15 cellular contexts compared by ENCODE assay signal in genomic region chr1:159935719-159936283, GRCh38. TPM values are rescaled to one million over a fixed set of nuclear protein-coding genes. Genes with fewer than 3 reads are reported as not detected.
DNase-seq lines count a peak whose midpoint lies in the region; ATAC-seq and TF ChIP-seq lines count a peak whose summit lies in the region.
"Had no signal": no experiment of that assay in that cellular context is flagged by ENCODE, and none has a peak within 500 bp of the region (broad histone marks: within the 10 kb centered on the region; RNA-seq: fewer than 3 reads in every experiment).

No MANE protein-coding gene starts in this region.

- H3K36me3 ChIP-seq in HCT116 (ENCODE audit: control insufficient read depth in 1 of 2, insufficient read depth in 2 of 2, low read length in 2 of 2): peaks cover 0 to 2% of the 10 kb centered on the region in 2 experiments; a peak in 1 of 4 replicates
- no peaks in the 10 kb centered on the region for H3K36me3 ChIP-seq in hepatocyte (replicated peaks; ENCODE audit: insufficient read depth, low read depth)

- peak overlapping the region in 3 of 10 donors; percentile 19 to 69 (median 38) for H3K27ac Mint-ChIP-seq in naive thymus-derived CD8-positive, alpha-beta T cell
- H3K27ac Mint-ChIP-seq: activated CD8-positive, alpha-beta memory T cell treated with anti-CD3 and anti-CD28 coated beads, Interleukin-2, amount 10 ng/mL, durations not matched to agents 7 days and 5 days; activated naive CD4-positive, alpha-beta T cell treated with anti-CD3 and anti-CD28 coated beads, Interleukin-2, amount 10 ng/mL, durations not matched to agents 7 days and 5 days; mesothelial cell of epicardium; WTC11 had no signal

- intact Hi-C loops in HCT116 (cut with micrococcal nuclease): loop anchor here (1.0 to 2.0 kb wide), 2 partner anchors 70 to 143 kb away; no protein-coding TSS in a partner anchor

- no TSS peak for BruUV-seq in HCT116 (replicated peaks; lab: Mats Ljungman, UMichigan)

- DNase-seq in ACHN (peak; percentile 24), HCT116 (ENCODE audit: low read depth, low spot score) (no peak), OCI-M1 (lab: John Stamatoyannopoulos, UW) (peak; percentile 62), hepatocyte (ENCODE audit: low spot score) (no peak), GM10266 (ENCODE audit: extremely low spot score) (no peak), NCI-H2227 treated with DMSO at 0.1 percent for 48 hours (lab: John Stamatoyannopoulos, UW) (no peak)
- DNase-seq in naive thymus-derived CD8-positive, alpha-beta T cell: no peak

- POLR2A ChIA-PET in HCT116 (lab: Charles Lee): no interaction called here
- POLR2A ChIA-PET in naive thymus-derived CD8-positive, alpha-beta T cell (lab: Charles Lee): interaction anchor here (1.8 to 4.6 kb wide), 2 partner anchors 12 to 24 kb away, joined by 4 to 22 read pairs; partner anchors contain the start of gene TAGLN2

- H3K9me3 Mint-ChIP-seq in naive thymus-derived CD8-positive, alpha-beta T cell: no peaks in the 10 kb centered on the region
- H3K9me3 Mint-ChIP-seq: activated naive CD4-positive, alpha-beta T cell treated with anti-CD3 and anti-CD28 coated beads, Interleukin-2, amount 10 ng/mL, durations not matched to agents 7 days and 5 days; immature natural killer cell; mesothelial cell of epicardium; WTC11 had no signal

- no peak overlapping the region for H3K9ac ChIP-seq in HCT116 (ENCODE audit: low read length)
- H3K9ac ChIP-seq: parathyroid adenoma had no signal

- no peak for TF ChIP-seq RAD21 in HCT116 (IDR thresholded peaks at IDR 0.05; ENCODE audit: low read depth)

- H2AFZ ChIP-seq in HCT116 (ENCODE audit: low read depth, low read length, poor library complexity, severe bottlenecking): no peak overlapping the region
- no peak overlapping the region for H2AFZ ChIP-seq in hepatocyte
- H2AFZ ChIP-seq: parathyroid adenoma had no signal

- H3K27me3 ChIP-seq in HCT116 (ENCODE audit: insufficient read depth, low read length): no peaks in the 10 kb centered on the region
- no peaks in the 10 kb centered on the region for H3K27me3 ChIP-seq in hepatocyte

- 0 out of 2 replicates have a peak overlapping the region, but pooled peaks have one; percentile 18 for H3K4me2 ChIP-seq in HCT116 (ENCODE audit: low read length)
- peak overlapping the region; percentile 36 for H3K4me2 ChIP-seq in hepatocyte

- no peaks in the 10 kb centered on the region for H3K9me3 ChIP-seq in HCT116 (ENCODE audit: control insufficient read depth in 1 of 2, insufficient read depth in 1 of 2, low read depth in 1 of 2, low read length in 2 of 2)
- no peaks in the 10 kb centered on the region for H3K9me3 ChIP-seq in hepatocyte (ENCODE audit: low read depth)

- in situ Hi-C loops in ACHN (cut with HindIII; ENCODE audit: low pct_ligation_motif_present, low pct_unique_long_range_greater_than_20kb, low sequenced_read_pairs): loop anchor here (10.0 kb wide), 1 partner anchor 69 kb away; no protein-coding TSS in a partner anchor

- TF ChIP-seq CTCF in HCT116 (IDR thresholded peaks at IDR 0.05 in 2 of 3, conservative IDR thresholded peaks at IDR 0.05 in 1 of 3; ENCODE audit: borderline replicate concordance in 1 of 3, insufficient read depth in 1 of 3, low read depth in 2 of 3, low read length in 2 of 3) (no peak), hepatocyte (IDR thresholded peaks at IDR 0.05; ENCODE audit: poor library complexity) (no peak), GM10266 (IDR thresholded peaks at IDR 0.05; ENCODE audit: control insufficient read depth, insufficient read depth, low read depth, missing control alignments) (no peak)

- H3K4me3 ChIP-seq in HCT116 (replicated peaks in 1 of 2; ENCODE audit: low read depth in 1 of 2, low read length in 2 of 2) (no peak overlapping the region), hepatocyte (no peak overlapping the region)

- no peaks in the 10 kb centered on the region for H4K20me1 ChIP-seq in HCT116 (ENCODE audit: insufficient read depth)
- H4K20me1 ChIP-seq in hepatocyte (ENCODE audit: insufficient read depth, poor library complexity, severe bottlenecking): no peaks in the 10 kb centered on the region

- no peak overlapping the region for H3K27ac ChIP-seq in HCT116 (ENCODE audit: low read depth, low read length)
- H3K27ac ChIP-seq in hepatocyte: no peak overlapping the region
- H3K27ac ChIP-seq: parathyroid adenoma had no signal

- no peak for TF ChIP-seq POLR2A in HCT116 (IDR thresholded peaks at IDR 0.05; ENCODE audit: borderline replicate concordance, extremely low read depth, insufficient read depth, insufficient read length)

- H3K27me3 Mint-ChIP-seq in naive thymus-derived CD8-positive, alpha-beta T cell: peaks cover 0 to 18% (median 3%) of the 10 kb centered on the region in 5 donors

- H3K9me2 ChIP-seq in HCT116 (ENCODE audit: insufficient read depth) (no peaks in the 10 kb centered on the region), hepatocyte (replicated peaks; ENCODE audit: insufficient read depth) (no peaks in the 10 kb centered on the region)

- CTCF ChIA-PET in HCT116 (lab: Charles Lee): interaction anchor here (10.1 kb wide), 1 partner anchor 70 kb away, joined by 170 read pairs; no protein-coding TSS in a partner anchor

- no peaks in the 10 kb centered on the region for H3K36me3 Mint-ChIP-seq in naive thymus-derived CD8-positive, alpha-beta T cell
- H3K36me3 Mint-ChIP-seq: activated CD8-positive, alpha-beta memory T cell treated with anti-CD3 and anti-CD28 coated beads, Interleukin-2, amount 10 ng/mL, durations not matched to agents 7 days and 5 days; activated naive CD4-positive, alpha-beta T cell treated with anti-CD3 and anti-CD28 coated beads, Interleukin-2, amount 10 ng/mL, durations not matched to agents 7 days and 5 days; immature natural killer cell had no signal

- no peak for ATAC-seq in HCT116
- ATAC-seq in HG03432 (IDR thresholded peaks at IDR 0.05; ENCODE audit: unreplicated experiment): no peak
- no peak for ATAC-seq in naive thymus-derived CD8-positive, alpha-beta T cell

- H3K79me2 ChIP-seq in HCT116 (ENCODE audit: insufficient read depth, low read length) (no peaks in the 10 kb centered on the region), hepatocyte (no peaks in the 10 kb centered on the region)
- H3K79me2 ChIP-seq: parathyroid adenoma had no signal

- RAD21 ChIA-PET in HCT116 (lab: Charles Lee; ENCODE audit: low non-redundant PET in 1 of 2, low total read pairs in 2 of 2, uncharacterized antibody in 2 of 2, unreplicated experiment in 2 of 2): interaction anchor here in 1 of 2 experiments (1.9 kb wide), 1 partner anchor 72 kb away, joined by 5 read pairs; no protein-coding TSS in a partner anchor

- 70% methylated on average over 5 of the region's 5 CpGs for WGBS in hepatocyte (ENCODE audit: low lambda C conversion rate, missing lambda C conversion rate)

- no peak overlapping the region for H3K4me3 Mint-ChIP-seq in naive thymus-derived CD8-positive, alpha-beta T cell
- H3K4me3 Mint-ChIP-seq: activated CD8-positive, alpha-beta memory T cell treated with anti-CD3 and anti-CD28 coated beads, Interleukin-2, amount 10 ng/mL, durations not matched to agents 7 days and 5 days; activated naive CD4-positive, alpha-beta T cell treated with anti-CD3 and anti-CD28 coated beads, Interleukin-2, amount 10 ng/mL, durations not matched to agents 7 days and 5 days; immature natural killer cell; mesothelial cell of epicardium; WTC11 had no signal

- peaks cover 5 to 36% (median 7%) of the 10 kb centered on the region in 4 donors for H3K4me1 Mint-ChIP-seq in naive thymus-derived CD8-positive, alpha-beta T cell

- H3K4me1 ChIP-seq in HCT116 (ENCODE audit: control insufficient read depth in 1 of 2, insufficient read depth in 2 of 2, low read length in 2 of 2) (peaks cover 3 to 15% of the 10 kb centered on the region in 2 experiments), hepatocyte (ENCODE audit: insufficient read depth) (peaks cover 42% of the 10 kb centered on the region)

TF ChIP-seq in HCT116, 20 proteins besides CTCF, POLR2A, EP300 and RAD21 (continues in another document):
- TF ChIP-seq JUND (IDR thresholded peaks at IDR 0.05): no peak
- no peak for TF ChIP-seq SIN3A (IDR thresholded peaks at IDR 0.05; ENCODE audit: low read depth)

RNA-seq across cellular contexts. Expression of gene IGSF9, which starts 9.6 kb away (rescaled TPM):
- 10.3 TPM for total RNA-seq in HCT116 (2021; ENCODE audit: unreplicated experiment)
- polyA plus RNA-seq in HCT116 (2012): 3.9 and 4.4 TPM in 2 replicates
- total RNA-seq in hepatocyte: 5.3 and 8.2 TPM in 2 replicates
- 22.5 and 25.4 TPM in 2 replicates for polyA plus RNA-seq in hepatocyte
- total RNA-seq in naive thymus-derived CD8-positive, alpha-beta T cell: under 1 TPM; 0.16 to 0.21 TPM
- not detected for polyA plus RNA-seq in naive thymus-derived CD8-positive, alpha-beta T cell
- total RNA-seq: activated CD8-positive, alpha-beta memory T cell treated with anti-CD3 and anti-CD28 coated beads, Interleukin-2, amount 10 ng/mL, durations not matched to agents 7 days and 5 days had no signal
- polyA plus RNA-seq: immature natural killer cell had no signal

RNA-seq across cellular contexts. Expression of gene TAGLN2, which starts 10.5 kb away (rescaled TPM):
- total RNA-seq in HCT116 (2021; ENCODE audit: unreplicated experiment) (127 TPM), hepatocyte (122 and 124 TPM in 2 replicates)
- 174 and 182 TPM in 2 replicates for polyA plus RNA-seq in HCT116 (2012)
- polyA plus RNA-seq in hepatocyte: 284 and 292 TPM in 2 replicates
- 100 to 1,000 TPM; 125 to 136 TPM for total RNA-seq in naive thymus-derived CD8-positive, alpha-beta T cell
- polyA plus RNA-seq in naive thymus-derived CD8-positive, alpha-beta T cell: 100 to 1,000 TPM; 477 to 825 (median 609) TPM

RNA-seq across cellular contexts. Expression of gene SLAMF9, which starts 18.2 kb away (rescaled TPM):
- total RNA-seq in HCT116 (2021; ENCODE audit: unreplicated experiment): not detected
- polyA plus RNA-seq in HCT116 (2012): not detected in 2 replicates
- not detected in 2 replicates for total RNA-seq in hepatocyte
- not detected in 2 replicates for polyA plus RNA-seq in hepatocyte
- not detected for total RNA-seq in naive thymus-derived CD8-positive, alpha-beta T cell
- not detected for polyA plus RNA-seq in naive thymus-derived CD8-positive, alpha-beta T cell
- total RNA-seq: activated CD8-positive, alpha-beta memory T cell treated with anti-CD3 and anti-CD28 coated beads, Interleukin-2, amount 10 ng/mL, durations not matched to agents 7 days and 5 days; frontal cortex; mesothelial cell of epicardium; WTC11 had no signal
- polyA plus RNA-seq: immature natural killer cell had no signal

RNA-seq across cellular contexts. Expression of gene CFAP45, which starts 35.8 kb away (rescaled TPM):
- total RNA-seq in HCT116 (2021; ENCODE audit: unreplicated experiment) (0.59 TPM), hepatocyte (0.43 TPM in 1 of 2 replicates, not detected in the other)
- polyA plus RNA-seq in HCT116 (2012): 0.52 and 0.91 TPM in 2 replicates
- polyA plus RNA-seq in hepatocyte: not detected in 2 replicates
- 1 to 10 TPM; 1.3 to 1.5 TPM for total RNA-seq in naive thymus-derived CD8-positive, alpha-beta T cell
- under 1 TPM in 1 of 3 donors, not detected in 2; 0.33 TPM for polyA plus RNA-seq in naive thymus-derived CD8-positive, alpha-beta T cell

Comparison
In these comparisons a context has a peak if more than half of its experiments do, and no peak if none do; other contexts are left out.
1. DNase-seq: peak in ACHN (single experiment) and OCI-M1 (single experiment); none in HCT116 (single experiment), hepatocyte (single experiment), GM10266 (single experiment), naive thymus-derived CD8-positive, alpha-beta T cell (0 of 10) and NCI-H2227 treated with DMSO at 0.1 percent for 48 hours (single experiment).